ENCODE assay signal across 1 cellular context in the genomic region with DNA sequence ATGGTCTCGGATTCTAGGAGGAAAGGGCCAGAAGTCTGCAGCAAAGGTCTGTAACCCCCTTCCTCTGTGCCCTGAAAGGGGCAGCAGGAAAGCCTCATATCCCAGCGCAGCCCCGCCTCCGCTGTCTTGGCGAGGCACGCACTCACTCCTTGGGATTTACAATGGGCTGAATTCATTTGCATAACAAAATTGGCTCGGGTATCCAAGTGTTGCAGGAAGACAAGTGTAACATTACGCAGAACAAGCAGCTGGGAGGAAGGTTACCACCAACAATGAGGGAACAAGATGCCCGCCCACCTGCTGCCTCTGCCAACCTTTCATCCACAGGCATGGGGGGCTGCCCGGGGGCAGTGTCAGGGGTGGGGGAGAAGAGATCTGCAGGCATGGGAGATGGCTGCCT.
TF ChIP-seq lines count a peak whose summit lies in the region.

No MANE protein-coding gene starts in this region.

TF ChIP-seq in HepG2, 621 proteins besides CTCF, POLR2A, EP300 and RAD21 (continued from another document):
- TF ChIP-seq, protein P1, sequence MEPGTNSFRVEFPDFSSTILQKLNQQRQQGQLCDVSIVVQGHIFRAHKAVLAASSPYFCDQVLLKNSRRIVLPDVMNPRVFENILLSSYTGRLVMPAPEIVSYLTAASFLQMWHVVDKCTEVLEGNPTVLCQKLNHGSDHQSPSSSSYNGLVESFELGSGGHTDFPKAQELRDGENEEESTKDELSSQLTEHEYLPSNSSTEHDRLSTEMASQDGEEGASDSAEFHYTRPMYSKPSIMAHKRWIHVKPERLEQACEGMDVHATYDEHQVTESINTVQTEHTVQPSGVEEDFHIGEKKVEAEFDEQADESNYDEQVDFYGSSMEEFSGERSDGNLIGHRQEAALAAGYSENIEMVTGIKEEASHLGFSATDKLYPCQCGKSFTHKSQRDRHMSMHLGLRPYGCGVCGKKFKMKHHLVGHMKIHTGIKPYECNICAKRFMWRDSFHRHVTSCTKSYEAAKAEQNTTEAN (CRISPR knock-in tag; conservative IDR thresholded peaks at IDR 0.05): no peak
- no peak for TF ChIP-seq RARA (CRISPR knock-in tag; IDR thresholded peaks at IDR 0.05)
- TF ChIP-seq ZNF367 (CRISPR knock-in tag; IDR thresholded peaks at IDR 0.05; ENCODE audit: borderline replicate concordance): no peak
- TF ChIP-seq SNAPC2 (CRISPR knock-in tag; IDR thresholded peaks at IDR 0.05): no peak
- TF ChIP-seq ZNF234 (CRISPR knock-in tag; conservative IDR thresholded peaks at IDR 0.05): no peak
- no peak for TF ChIP-seq ZNF274 (CRISPR knock-in tag; IDR thresholded peaks at IDR 0.05)
- no peak for TF ChIP-seq ZFP1 (CRISPR knock-in tag; IDR thresholded peaks at IDR 0.05)
- no peak for TF ChIP-seq TOPORS (CRISPR knock-in tag; IDR thresholded peaks at IDR 0.05)
- TF ChIP-seq ELF3 (CRISPR knock-in tag; IDR thresholded peaks at IDR 0.05): no peak
- TF ChIP-seq, protein P2, sequence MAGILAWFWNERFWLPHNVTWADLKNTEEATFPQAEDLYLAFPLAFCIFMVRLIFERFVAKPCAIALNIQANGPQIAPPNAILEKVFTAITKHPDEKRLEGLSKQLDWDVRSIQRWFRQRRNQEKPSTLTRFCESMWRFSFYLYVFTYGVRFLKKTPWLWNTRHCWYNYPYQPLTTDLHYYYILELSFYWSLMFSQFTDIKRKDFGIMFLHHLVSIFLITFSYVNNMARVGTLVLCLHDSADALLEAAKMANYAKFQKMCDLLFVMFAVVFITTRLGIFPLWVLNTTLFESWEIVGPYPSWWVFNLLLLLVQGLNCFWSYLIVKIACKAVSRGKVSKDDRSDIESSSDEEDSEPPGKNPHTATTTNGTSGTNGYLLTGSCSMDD (CRISPR knock-in tag; IDR thresholded peaks at IDR 0.05): no peak
- TF ChIP-seq ZNF296 (CRISPR knock-in tag; conservative IDR thresholded peaks at IDR 0.05): no peak
- TF ChIP-seq ZNF510 (CRISPR knock-in tag; IDR thresholded peaks at IDR 0.05; ENCODE audit: low read depth): no peak
- no peak for TF ChIP-seq ZNF224 (CRISPR knock-in tag; IDR thresholded peaks at IDR 0.05)
- TF ChIP-seq GTF3A (CRISPR knock-in tag; conservative IDR thresholded peaks at IDR 0.05): no peak
- TF ChIP-seq ZNF720 (CRISPR knock-in tag; IDR thresholded peaks at IDR 0.05): no peak
